ENCODE assay signal across 20 cellular contexts in the genomic region with DNA sequence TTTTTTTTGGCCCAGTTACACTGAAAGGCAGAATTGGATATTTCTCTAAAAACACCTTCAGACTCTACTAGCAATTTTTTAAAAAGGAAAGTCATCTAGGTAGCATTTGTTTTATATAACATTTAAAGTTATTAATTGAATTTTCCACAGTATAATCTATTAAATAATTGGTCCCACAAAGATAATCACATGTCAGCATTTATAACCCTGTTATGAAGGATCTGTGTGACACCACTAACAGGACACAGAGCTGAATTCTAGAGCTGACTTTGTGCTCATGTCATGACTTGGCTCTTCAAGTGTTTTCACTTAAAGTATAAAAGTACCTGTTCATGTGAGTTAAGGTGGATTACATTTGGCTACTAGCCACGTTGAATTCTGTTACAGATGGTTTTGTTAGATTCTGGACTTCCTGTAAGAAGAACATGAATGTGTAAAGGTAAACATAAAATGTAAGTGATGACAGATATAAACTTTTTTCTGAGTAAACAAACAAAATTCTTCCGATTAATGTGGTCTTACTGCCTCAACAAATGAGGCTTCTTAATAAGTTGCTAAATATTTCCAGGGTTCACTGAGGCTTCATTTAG.
DNase-seq lines count a peak whose midpoint lies in the region; ATAC-seq, FAIRE-seq and TF ChIP-seq lines count a peak whose summit lies in the region.
"Had no signal": no experiment of that assay in that cellular context is flagged by ENCODE, and none has a peak within 500 bp of the region (broad histone marks: within the 10 kb centered on the region; RNA-seq: fewer than 3 reads in every experiment).

No MANE protein-coding gene starts in this region.

- H3K27me3 ChIP-seq in HepG2 (ENCODE audit: control insufficient read depth in 1 of 2, insufficient read depth in 2 of 2, low read length in 2 of 2) (no peaks in the 10 kb centered on the region), right lobe of liver (no peaks in the 10 kb centered on the region), IMR-90 (ENCODE audit: control insufficient read depth, insufficient read depth, low read length) (no peaks in the 10 kb centered on the region), bronchial epithelial cell (ENCODE audit: control insufficient read depth, insufficient read depth, low read length) (no peaks in the 10 kb centered on the region)

- ATAC-seq in HepG2, result no peak
- ATAC-seq in right lobe of liver, result no peak
- no peak for ATAC-seq in IMR-90 (ENCODE audit: low read depth)
- ATAC-seq in HG03196 (IDR thresholded peaks at IDR 0.05; ENCODE audit: unreplicated experiment), result no peak
- ATAC-seq in GM21825 (IDR thresholded peaks at IDR 0.05; ENCODE audit: unreplicated experiment), result no peak
- ATAC-seq: GM12878, GM23338 had no signal

- no peak for TF ChIP-seq POLR2A in HepG2 (IDR thresholded peaks at IDR 0.05; ENCODE audit: insufficient read depth in 1 of 2, low read depth in 2 of 2, low read length in 2 of 2)
- no peak for TF ChIP-seq POLR2A in right lobe of liver (IDR thresholded peaks at IDR 0.05)
- no peak for TF ChIP-seq POLR2A in IMR-90 (IDR thresholded peaks at IDR 0.05; ENCODE audit: low read depth, low read length)

- H2AFZ ChIP-seq in HepG2 (ENCODE audit: low read length) (no peak overlapping the region), IMR-90 (replicated peaks; ENCODE audit: low read length, poor library complexity) (no peak overlapping the region)
- H2AFZ ChIP-seq: GM23338 had no signal

- H3K36me3 ChIP-seq in HepG2 (replicated peaks in 1 of 2; ENCODE audit: control insufficient read depth in 1 of 2, insufficient read depth in 2 of 2, low read length in 2 of 2) (no peaks in the 10 kb centered on the region), right lobe of liver (no peaks in the 10 kb centered on the region), IMR-90 (ENCODE audit: control insufficient read depth, insufficient read depth, low read length) (no peaks in the 10 kb centered on the region), bronchial epithelial cell (ENCODE audit: control insufficient read depth, insufficient read depth, low read length) (no peaks in the 10 kb centered on the region)
- H3K36me3 ChIP-seq: HAP-1 had no signal

- intact Hi-C loops in HepG2 (cut with micrococcal nuclease; ENCODE audit: unreplicated experiment) (no loop called here), right lobe of liver (cut with DNase I) (no loop called here), IMR-90 (cut with micrococcal nuclease) (no loop called here)

- POLR2A ChIA-PET in HepG2 (lab: Yijun Ruan, JAX), result no interaction called here
- POLR2A ChIA-PET in IMR-90 (lab: Charles Lee; ENCODE audit: unreplicated experiment), result no interaction called here

- H3K4me2 ChIP-seq in HepG2 (ENCODE audit: low read depth, low read length) (no peak overlapping the region), IMR-90 (ENCODE audit: low read depth, low read length) (no peak overlapping the region)
- H3K4me2 ChIP-seq: GM23338 had no signal

- H3K14ac ChIP-seq in IMR-90 (replicated peaks; ENCODE audit: low read depth, low read length), result no peak overlapping the region

- H4K20me1 ChIP-seq in HepG2 (ENCODE audit: insufficient read depth, low read length) (no peaks in the 10 kb centered on the region), IMR-90 (ENCODE audit: insufficient read depth, low read length) (no peaks in the 10 kb centered on the region)

- H3K9ac ChIP-seq in HepG2 (ENCODE audit: insufficient read depth, low read depth, low read length) (no peak overlapping the region), IMR-90 (ENCODE audit: low read depth, low read length) (no peak overlapping the region)

- TF ChIP-seq EP300 in HepG2 (IDR thresholded peaks at IDR 0.05; ENCODE audit: low read depth in 2 of 2, low read length in 2 of 2) (no peak), HepG2 (CRISPR knock-in tag; IDR thresholded peaks at IDR 0.05; ENCODE audit: borderline replicate concordance) (no peak)

- H3K27ac ChIP-seq in HepG2 (ENCODE audit: extremely low read length, insufficient read depth, low read length), result no peak overlapping the region
- H3K27ac ChIP-seq in right lobe of liver, result no peak overlapping the region
- no peak overlapping the region for H3K27ac ChIP-seq in IMR-90 (ENCODE audit: insufficient read depth, low read length)

- H2BK20ac ChIP-seq in IMR-90 (ENCODE audit: low read depth, low read length), result no peak overlapping the region

- H3K9me3 ChIP-seq in HepG2 (ENCODE audit: low read length) (no peaks in the 10 kb centered on the region), right lobe of liver (no peaks in the 10 kb centered on the region), IMR-90 (ENCODE audit: control insufficient read depth, insufficient read depth, low read length) (no peaks in the 10 kb centered on the region)
- H3K9me3 ChIP-seq: HAP-1 had no signal

- BruUV-seq in HepG2 (replicated peaks; lab: Mats Ljungman, UMichigan), result no TSS peak
- BruUV-seq in IMR-90 (replicated peaks; lab: Mats Ljungman, UMichigan), result no TSS peak

- H3K9me1 ChIP-seq in IMR-90 (ENCODE audit: insufficient read depth, low read length), result no peaks in the 10 kb centered on the region

- no peak overlapping the region for H3K56ac ChIP-seq in IMR-90 (ENCODE audit: extremely low read depth, insufficient read depth, low read length)

- no peak for FAIRE-seq in HepG2 (lab: Jason Lieb, UNC)
- FAIRE-seq in bronchial epithelial cell (lab: Jason Lieb, UNC), result no peak
- FAIRE-seq: GM12878, GM18507 had no signal

- H4K5ac ChIP-seq in IMR-90 (ENCODE audit: low read depth, low read length), result no peak overlapping the region

- TF ChIP-seq RAD21 in HepG2 (CRISPR knock-in tag; IDR thresholded peaks at IDR 0.05) (no peak), IMR-90 (IDR thresholded peaks at IDR 0.05; ENCODE audit: low read length) (no peak)

- H3K23ac ChIP-seq in IMR-90 (ENCODE audit: low read depth, low read length), result no peak overlapping the region

- H2AK5ac ChIP-seq in IMR-90 (ENCODE audit: low read depth, low read length), result no peak overlapping the region

- 20% methylated on average over 2 of the region's 2 CpGs for WGBS in HepG2 (ENCODE audit: low lambda C conversion rate)
- 77% methylated on average over 2 of the region's 2 CpGs for WGBS in right lobe of liver (ENCODE audit: insufficient coverage, low coverage, low lambda C conversion rate, missing lambda C conversion rate)
- no CpG with 5 or more reads among the region's 2 CpGs for WGBS in IMR-90 (ENCODE audit: extremely low coverage in 2 of 2, insufficient read length in 1 of 2), 2 experiments

- dilution Hi-C loops in IMR-90 (cut with HindIII; ENCODE audit: low sequenced_read_pairs, unreplicated experiment), result no loop called here

- DNase-seq in HepG2 (ENCODE audit: low spot score), result no peak
- no peak for DNase-seq in right lobe of liver
- DNase-seq in IMR-90, result no peak
- peak; percentile 22 for DNase-seq in bronchial epithelial cell (ENCODE audit: low read depth)
- no peak for DNase-seq in SIG-M5 treated with dmso at 0.1 percent for 504 hours (lab: John Stamatoyannopoulos, UW; ENCODE audit: unreplicated experiment)
- DNase-seq: 8988T; C1 segment of cervical spinal cord; Calu3; CD4-positive, alpha-beta memory T cell; COR-L47; DMS79; EL; GDM1; HFFc6 had no signal

- in situ Hi-C loops in HepG2 (cut with HindIII; ENCODE audit: extremely low pct_ligation_motif_present, low pct_unique_long_range_greater_than_20kb), result no loop called here
- in situ Hi-C loops in IMR-90 (cut with MboI; ENCODE audit: low sequenced_read_pairs), result no loop called here

- no peak overlapping the region for H4K8ac ChIP-seq in IMR-90 (ENCODE audit: low read depth in 2 of 2, low read length in 2 of 2)

- H3K4me3 ChIP-seq in HepG2 (replicated peaks in 1 of 3; ENCODE audit: insufficient read depth in 1 of 3, low read depth in 2 of 3, low read length in 3 of 3) (no peak overlapping the region), right lobe of liver (no peak overlapping the region), IMR-90 (ENCODE audit: insufficient read depth, low read depth, low read length) (no peak overlapping the region), bronchial epithelial cell (ENCODE audit: low read depth, low read length) (no peak overlapping the region)
- H3K4me3 ChIP-seq: GM12878, GM23338, HAP-1 had no signal

- TF ChIP-seq CTCF in HepG2 (CRISPR knock-in tag; IDR thresholded peaks at IDR 0.05), result no peak
- no peak for TF ChIP-seq CTCF in right lobe of liver (IDR thresholded peaks at IDR 0.05)
- no peak for TF ChIP-seq CTCF in IMR-90 (conservative IDR thresholded peaks at IDR 0.05; ENCODE audit: low read depth, low read length)
- TF ChIP-seq CTCF in bronchial epithelial cell (IDR thresholded peaks at IDR 0.05; ENCODE audit: insufficient read depth, low read length, severe bottlenecking), result no peak

- H2AK9ac ChIP-seq in IMR-90 (replicated peaks; ENCODE audit: low read depth, low read length, poor library complexity), result no peak overlapping the region

- no peak overlapping the region for H2BK120ac ChIP-seq in IMR-90 (ENCODE audit: low read depth, low read length)

- CTCF ChIA-PET in HepG2 (lab: Yijun Ruan, JAX; ENCODE audit: low intra/inter-chr PET ratio, low total read pairs) (no interaction called here), IMR-90 (lab: Yijun Ruan, JAX) (interaction anchor here (0.7 to 1.1 kb wide), 2 partner anchors 87 to 378 kb away, joined by 4 read pairs; no protein-coding TSS in a partner anchor)

- no peak overlapping the region for H2BK5ac ChIP-seq in IMR-90 (ENCODE audit: low read depth, low read length, poor library complexity, severe bottlenecking)

- H3K18ac ChIP-seq in IMR-90 (ENCODE audit: low read depth, low read length), result no peak overlapping the region

- no peak overlapping the region for H2BK15ac ChIP-seq in IMR-90 (ENCODE audit: low read depth, low read length)

- H4K91ac ChIP-seq in IMR-90 (ENCODE audit: insufficient read depth, low read depth, low read length), result no peak overlapping the region

- H3K4ac ChIP-seq in IMR-90 (ENCODE audit: low read depth, low read length), result no peak overlapping the region

- no peaks in the 10 kb centered on the region for H3K79me1 ChIP-seq in IMR-90 (ENCODE audit: low read depth in 1 of 2, low read length in 2 of 2)

- H3K4me1 ChIP-seq in HepG2 (ENCODE audit: insufficient read depth, low read length) (no peaks in the 10 kb centered on the region), right lobe of liver (no peaks in the 10 kb centered on the region), IMR-90 (ENCODE audit: control insufficient read depth, insufficient read depth, low read length) (no peaks in the 10 kb centered on the region)

- H3K79me2 ChIP-seq in HepG2 (ENCODE audit: insufficient read depth, low read length), result no peaks in the 10 kb centered on the region

TF ChIP-seq in IMR-90, 13 proteins besides CTCF, POLR2A, EP300 and RAD21:
- peak; percentile 76 for TF ChIP-seq MAFK (IDR thresholded peaks at IDR 0.05; ENCODE audit: low read depth, low read length)
- TF ChIP-seq CHD1 (IDR thresholded peaks at IDR 0.05; ENCODE audit: low read depth, low read length), result no peak
